In the genomic region with DNA sequence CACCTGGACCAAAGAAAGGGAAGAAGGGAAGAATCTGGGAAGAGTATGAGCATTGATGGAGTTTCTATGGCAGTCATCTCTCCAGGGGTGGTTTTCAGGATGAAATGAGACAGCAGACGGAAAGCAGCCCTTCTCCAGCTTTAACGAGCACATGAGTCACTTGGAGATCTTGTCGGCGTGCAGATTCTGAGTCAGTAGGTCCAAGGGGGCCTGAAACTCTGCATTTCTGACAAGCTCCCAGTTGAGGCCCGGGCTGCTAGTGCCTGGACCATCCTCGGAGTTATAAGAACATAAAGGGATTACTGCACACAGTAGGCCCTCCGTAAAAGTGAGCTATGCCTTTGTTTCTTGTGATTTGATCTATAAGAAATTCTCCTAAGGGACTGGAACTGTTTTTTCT, we compare ENCODE assay signal across 12 cellular contexts. TPM values are rescaled to one million over a fixed set of nuclear protein-coding genes. Genes with fewer than 3 reads are reported as not detected.
DNase-seq lines count a peak whose midpoint lies in the region; ATAC-seq, FAIRE-seq and TF ChIP-seq lines count a peak whose summit lies in the region.
"Had no signal": no experiment of that assay in that cellular context is flagged by ENCODE, and none has a peak within 500 bp of the region (broad histone marks: within the 10 kb centered on the region; RNA-seq: fewer than 3 reads in every experiment).

No MANE protein-coding gene starts in this region.

- H3K79me2 ChIP-seq in endothelial cell of umbilical vein (ENCODE audit: control insufficient read depth, insufficient read depth, low read length), result peaks cover 91% of the 10 kb centered on the region
- peaks cover 73% of the 10 kb centered on the region for H3K79me2 ChIP-seq in osteoblast (ENCODE audit: insufficient read depth, low read length)

- no peak for TF ChIP-seq POLR2A in endothelial cell of umbilical vein (IDR thresholded peaks at IDR 0.05; ENCODE audit: low read depth, low read length)

- intact Hi-C loops in Panc1 (cut with micrococcal nuclease; ENCODE audit: unreplicated experiment) (no loop called here), endothelial cell of umbilical vein (cut with micrococcal nuclease) (no loop called here)

- no peaks in the 10 kb centered on the region for H3K9me3 ChIP-seq in Panc1 (ENCODE audit: control insufficient read depth, insufficient read depth, low read depth, low read length)
- no peaks in the 10 kb centered on the region for H3K9me3 ChIP-seq in endothelial cell of umbilical vein (replicated peaks; ENCODE audit: control insufficient read depth, insufficient read depth, low read length)
- no peaks in the 10 kb centered on the region for H3K9me3 ChIP-seq in osteoblast (ENCODE audit: low read depth, low read length)

- peak; percentile 88 for FAIRE-seq in endothelial cell of umbilical vein (lab: Jason Lieb, UNC)

- H3K9me1 ChIP-seq in endothelial cell of umbilical vein (replicated peaks; ENCODE audit: control insufficient read depth, extremely low read depth, insufficient read depth, low read length), result no peaks in the 10 kb centered on the region

- H3K4me2 ChIP-seq in endothelial cell of umbilical vein (ENCODE audit: insufficient read depth, low read length), result no peak overlapping the region
- H3K4me2 ChIP-seq in osteoblast (ENCODE audit: insufficient read depth, low read length), result peak overlapping the region; percentile 14

- CTCF ChIA-PET in Panc1 (lab: Charles Lee), result no interaction called here
- CTCF ChIA-PET in endothelial cell of umbilical vein (lab: Charles Lee), result interaction anchor here (1.0 to 2.3 kb wide), 3 partner anchors 9 to 45 kb away, joined by 3 to 10 read pairs (median 6); no protein-coding TSS in a partner anchor

- dilution Hi-C loops in endothelial cell of umbilical vein (cut with MboI; ENCODE audit: extremely low pct_ligation_motif_present, low sequenced_read_pairs), result no loop called here

- no peak for TF ChIP-seq CTCF in Panc1 (IDR thresholded peaks at IDR 0.05)
- no peak for TF ChIP-seq CTCF in endothelial cell of umbilical vein (IDR thresholded peaks at IDR 0.05; ENCODE audit: extremely low read depth in 1 of 2, insufficient read depth in 1 of 2, low read depth in 1 of 2, low read length in 2 of 2)
- TF ChIP-seq CTCF in osteoblast (IDR thresholded peaks at IDR 0.05; ENCODE audit: extremely low read depth, low read depth, low read length), result no peak

- H3K9ac ChIP-seq in endothelial cell of umbilical vein (replicated peaks; ENCODE audit: extremely low read depth, insufficient read depth, low read length), result no peak overlapping the region

- H3K4me3 ChIP-seq in Panc1 (ENCODE audit: low read depth in 2 of 2, low read length in 2 of 2) (no peak overlapping the region), endothelial cell of umbilical vein (replicated peaks in 1 of 3; ENCODE audit: insufficient read depth in 1 of 3, low read depth in 1 of 3, low read length in 3 of 3) (no peak overlapping the region), osteoblast (ENCODE audit: insufficient read depth, low read length) (no peak overlapping the region)

- BruUV-seq in Panc1 (replicated peaks; lab: Mats Ljungman, UMichigan) (no TSS peak), endothelial cell of umbilical vein (replicated peaks; lab: Mats Ljungman, UMichigan) (no TSS peak)

- POLR2A ChIA-PET in Panc1 (lab: Charles Lee), result no interaction called here
- POLR2A ChIA-PET in endothelial cell of umbilical vein (lab: Charles Lee), result interaction anchor here (0.5 to 1.0 kb wide), 3 partner anchors 21 to 312 kb away, joined by 3 to 8 read pairs (median 6); no protein-coding TSS in a partner anchor

- H3K27me3 ChIP-seq in Panc1 (ENCODE audit: control insufficient read depth, insufficient read depth, low read length), result no peaks in the 10 kb centered on the region
- H3K27me3 ChIP-seq in endothelial cell of umbilical vein (ENCODE audit: control insufficient read depth in 2 of 2, insufficient read depth in 2 of 2, low read length in 2 of 2), result no peaks in the 10 kb centered on the region
- H3K27me3 ChIP-seq in osteoblast (ENCODE audit: insufficient read depth, low read length), result no peaks in the 10 kb centered on the region

- no peak overlapping the region for H2AFZ ChIP-seq in endothelial cell of umbilical vein (ENCODE audit: low read depth, low read length)
- no peak overlapping the region for H2AFZ ChIP-seq in osteoblast (ENCODE audit: low read length)

- H3K36me3 ChIP-seq in Panc1 (ENCODE audit: control insufficient read depth, insufficient read depth, low read length), result no peaks in the 10 kb centered on the region
- peaks cover 23 to 31% of the 10 kb centered on the region in 2 experiments for H3K36me3 ChIP-seq in endothelial cell of umbilical vein (ENCODE audit: control insufficient read depth in 2 of 2, extremely low read depth in 1 of 2, insufficient read depth in 2 of 2, low read length in 2 of 2)
- H3K36me3 ChIP-seq in osteoblast (ENCODE audit: insufficient read depth, low read length), result peaks cover 39% of the 10 kb centered on the region

- in situ Hi-C loops in Panc1 (cut with HindIII; ENCODE audit: low pct_unique_long_range_greater_than_20kb, low sequenced_read_pairs), result no loop called here

- H3K4me1 ChIP-seq in Panc1 (ENCODE audit: control insufficient read depth, insufficient read depth, low read length) (peaks cover 64% of the 10 kb centered on the region), endothelial cell of umbilical vein (ENCODE audit: control insufficient read depth, extremely low read depth, insufficient read depth, low read length) (peaks cover 92% of the 10 kb centered on the region), osteoblast (ENCODE audit: insufficient read depth, low read length) (peaks cover 58% of the 10 kb centered on the region)

- ATAC-seq in Panc1, result peak; percentile 13; the same call in 1 of the 2 replicates

- DNase-seq in AG08396 (ENCODE audit: low spot score), result peak; percentile 73
- no peak for DNase-seq in Panc1 (ENCODE audit: low read depth, low spot score)
- peak; percentile 78 for DNase-seq in endothelial cell of umbilical vein (ENCODE audit: low read depth, low spot score)
- peak; percentile 93 for DNase-seq in osteoblast (ENCODE audit: insufficient read length, low spot score, missing footprints)
- no peak for DNase-seq in activated effector memory CD4-positive, alpha-beta T cell treated with anti-CD3 and anti-CD28 coated beads, Interleukin-2, amount 50 U/mL, for 16 hours
- DNase-seq in hypothalamus (lab: John Stamatoyannopoulos, UW), result no peak
- no peak for DNase-seq in GOT3 (lab: John Stamatoyannopoulos, UW)
- DNase-seq in NCI-H2107 treated with DMSO at 0.1 percent for 48 hours (lab: John Stamatoyannopoulos, UW; ENCODE audit: unreplicated experiment), result no peak
- DNase-seq: naive B cell, NCI-H1694, SHP77 had no signal

- peak overlapping the region; percentile 86 for H3K27ac ChIP-seq in Panc1 (ENCODE audit: low read length)
- H3K27ac ChIP-seq in endothelial cell of umbilical vein (ENCODE audit: insufficient read depth, low read depth, low read length), result peak overlapping the region; percentile 1
- H3K27ac ChIP-seq in osteoblast (ENCODE audit: low read depth, low read length), result peak overlapping the region; percentile 81
- H3K27ac ChIP-seq: C4-2B had no signal

- no peaks in the 10 kb centered on the region for H4K20me1 ChIP-seq in endothelial cell of umbilical vein (replicated peaks; ENCODE audit: control insufficient read depth, extremely low read depth, insufficient read depth, low read length)
- peaks cover 58% of the 10 kb centered on the region for H4K20me1 ChIP-seq in osteoblast (ENCODE audit: insufficient read depth, low read length)

TF ChIP-seq in endothelial cell of umbilical vein, 7 proteins besides CTCF, POLR2A, EP300 and RAD21:
- TF ChIP-seq GATA2 (IDR thresholded peaks at IDR 0.05; ENCODE audit: insufficient read depth, insufficient read length, low read depth, low read length) (peak; percentile 79), FOS (IDR thresholded peaks at IDR 0.05; ENCODE audit: borderline replicate concordance, insufficient read depth, low read length) (peak; percentile 88), JUN (IDR thresholded peaks at IDR 0.05; ENCODE audit: borderline replicate concordance, insufficient read depth, insufficient read length, low read depth) (peak; percentile 43), POLR2AphosphoS5 (IDR thresholded peaks at IDR 0.05; ENCODE audit: insufficient read depth, low read depth, low read length) (peak; percentile 70), MYC (IDR thresholded peaks at IDR 0.05; ENCODE audit: low read depth, low read length) (no peak), MAX (IDR thresholded peaks at IDR 0.05; ENCODE audit: insufficient read depth, insufficient read length) (no peak), EZH2 (IDR thresholded peaks at IDR 0.05; ENCODE audit: borderline replicate concordance, low read depth, low read length, severe bottlenecking) (no peak)

RNA-seq across cellular contexts. Expression of gene HSPG2, which starts 17.6 kb away (rescaled TPM):
- total RNA-seq in Panc1 (2021; ENCODE audit: unreplicated experiment), result 171 TPM
- 324 TPM for polyA plus RNA-seq in Panc1 (2012; ENCODE audit: insufficient read length)
- 3,499 and 3,960 TPM in 2 replicates for total RNA-seq in endothelial cell of umbilical vein
- 734 and 849 TPM in 2 replicates for polyA plus RNA-seq in endothelial cell of umbilical vein
- polyA plus RNA-seq in endothelial cell of umbilical vein (2011; cell fraction: cytosol; rRNA removed), result 751 and 1,165 TPM in 2 replicates
- 1,616 and 1,967 TPM in 2 replicates for polyA plus RNA-seq in endothelial cell of umbilical vein (2011; cell fraction: nucleus; rRNA removed)
- polyA plus RNA-seq in endothelial cell of umbilical vein (2012), result 1,500 and 2,412 TPM in 2 replicates
- 1,494 and 1,598 TPM in 2 replicates for polyA minus RNA-seq in endothelial cell of umbilical vein
- polyA minus RNA-seq in endothelial cell of umbilical vein (2011; cell fraction: cytosol; rRNA and poly(A)+ RNA removed), result 16.5 TPM
- polyA minus RNA-seq in endothelial cell of umbilical vein (2011; cell fraction: nucleus; rRNA and poly(A)+ RNA removed), result 1,216 and 2,140 TPM in 2 replicates
- 220 and 265 TPM in 2 replicates for total RNA-seq in osteoblast

RNA-seq across cellular contexts. Expression of gene CELA3B, which starts 57.3 kb away (rescaled TPM):
- total RNA-seq in Panc1 (2021; ENCODE audit: unreplicated experiment) (3.4 TPM), endothelial cell of umbilical vein (0.48 TPM in 1 of 2 replicates, not detected in the other), osteoblast (not detected in 2 replicates)
- not detected for polyA plus RNA-seq in Panc1 (2012; ENCODE audit: insufficient read length)
- polyA plus RNA-seq in endothelial cell of umbilical vein, result 0.30 and 0.32 TPM in 2 replicates
- 0.10 and 0.20 TPM in 2 replicates for polyA plus RNA-seq in endothelial cell of umbilical vein (2011; cell fraction: cytosol; rRNA removed)
- 0.25 and 0.29 TPM in 2 replicates for polyA plus RNA-seq in endothelial cell of umbilical vein (2011; cell fraction: nucleus; rRNA removed)
- polyA plus RNA-seq in endothelial cell of umbilical vein (2012), result not detected in 2 replicates
- 0.39 TPM in 1 of 2 replicates, not detected in the other for polyA minus RNA-seq in endothelial cell of umbilical vein
- not detected for polyA minus RNA-seq in endothelial cell of umbilical vein (2011; cell fraction: cytosol; rRNA and poly(A)+ RNA removed)
- polyA minus RNA-seq in endothelial cell of umbilical vein (2011; cell fraction: nucleus; rRNA and poly(A)+ RNA removed), result 1.5 TPM in 1 of 2 replicates, not detected in the other

Comparison
In these comparisons a context has a peak if more than half of its experiments do, and no peak if none do; other contexts are left out.
1. DNase-seq: peak in AG08396 (single experiment), endothelial cell of umbilical vein (single experiment) and osteoblast (single experiment); none in Panc1 (single experiment), activated effector memory CD4-positive, alpha-beta T cell treated with anti-CD3 and anti-CD28 coated beads, Interleukin-2, amount 50 U/mL, for 16 hours (single experiment), hypothalamus (0 of 51), GOT3 (single experiment) and NCI-H2107 treated with DMSO at 0.1 percent for 48 hours (single experiment).
2. H3K27ac ChIP-seq: peak in every context shown above with its lines; median percentile 86 in Panc1; 81 in osteoblast; 1 in endothelial cell of umbilical vein.
3. RNA of gene HSPG2, which starts 17.6 kb away (total RNA-seq): 3,499 to 3,960 TPM in endothelial cell of umbilical vein; 220 to 265 TPM in osteoblast and 171 TPM in Panc1 (single experiment); every median in the first group is over 10 times any median in the second.